Comparison of ENCODE assay signal across 32 cellular contexts in genomic region chr18:9008203-9008708, GRCh38.
"Had no signal": no experiment of that assay in that cellular context is flagged by ENCODE, and none has a peak within 500 bp of the region (broad histone marks: within the 10 kb centered on the region; RNA-seq: fewer than 3 reads in every experiment).

No MANE protein-coding gene starts in this region.

- H3K36me3 Mint-ChIP-seq: activated naive CD4-positive, alpha-beta T cell treated with anti-CD3 and anti-CD28 coated beads, Interleukin-2, amount 10 ng/mL, durations not matched to agents 7 days and 5 days; activated naive CD4-positive, alpha-beta T cell treated with anti-CD3 and anti-CD28 coated beads, Interleukin-2, amount 50 U/mL, for 72 hours; activated naive CD8-positive, alpha-beta T cell treated with anti-CD3 and anti-CD28 coated beads, Interleukin-2, amount 10 ng/mL, durations not matched to agents 7 days and 5 days; brain had no signal

- H3K36me3 ChIP-seq: ascending aorta, breast epithelium, cardiac muscle cell, colonic mucosa, esophagus muscularis mucosa, gastrocnemius medialis, heart right ventricle, WERI-Rb-1 had no signal

- H3K27ac Mint-ChIP-seq: activated B cell treated with CpG ODN at 0.5 μM for 24 hours; activated naive CD4-positive, alpha-beta T cell treated with anti-CD3 and anti-CD28 coated beads, Interleukin-2, amount 10 ng/mL, durations not matched to agents 7 days and 5 days; activated naive CD4-positive, alpha-beta T cell treated with anti-CD3 and anti-CD28 coated beads, Interleukin-2, amount 50 U/mL, for 72 hours; activated naive CD8-positive, alpha-beta T cell treated with anti-CD3 and anti-CD28 coated beads, Interleukin-2, amount 10 ng/mL, durations not matched to agents 7 days and 5 days; activated T-cell treated with anti-CD3 and anti-CD28 coated beads, Interleukin-2, amount 50 U/mL, for 24 hours; activated T-cell treated with anti-CD3 and anti-CD28 coated beads, Interleukin-2, amount 50 U/mL, for 72 hours; brain; endodermal cell; T-helper 1 cell treated with Interleukin-12 subunit alpha and Interleukin-12 subunit beta and Interleukin-4 antibody, amounts not matched to agents 30 μg/mL and 1 μg/mL, for 36 hours had no signal

- H3K27me3 ChIP-seq: ascending aorta, breast epithelium, cardiac muscle cell, colonic mucosa, dorsolateral prefrontal cortex, esophagus muscularis mucosa, foreskin keratinocyte, gastrocnemius medialis had no signal

- H3K4me1 ChIP-seq: ascending aorta, breast epithelium, colonic mucosa, esophagus muscularis mucosa, foreskin keratinocyte, gastrocnemius medialis, heart right ventricle had no signal

- H3K4me3 ChIP-seq: ascending aorta, breast epithelium, cardiac muscle cell, colonic mucosa, dorsolateral prefrontal cortex, esophagus muscularis mucosa, gastrocnemius medialis, heart right ventricle had no signal

- DNase-seq: activated B cell treated with CpG ODN at 0.5 μM for 24 hours; activated CD4-positive, alpha-beta T cell treated with anti-CD3 and anti-CD28 coated beads for 48 hours; activated CD4-positive, alpha-beta T cell treated with anti-CD3 and anti-CD28 coated beads, Interleukin-2, amount 50 U/mL, for 1 hour; activated CD4-positive, alpha-beta T cell treated with anti-CD3 and anti-CD28 coated beads, Interleukin-2, amount 50 U/mL, for 48 hours; activated CD8-positive, alpha-beta memory T cell treated with anti-CD3 and anti-CD28 coated beads, Interleukin-2, amount 50 U/mL, for 48 hours; activated gamma-delta T cell; activated naive CD4-positive, alpha-beta T cell; activated naive CD4-positive, alpha-beta T cell treated with anti-CD3 and anti-CD28 coated beads, Interleukin-2, amount 10 ng/mL, durations not matched to agents 7 days and 5 days; activated naive CD8-positive, alpha-beta T cell treated with anti-CD3 and anti-CD28 coated beads, Interleukin-2, amount 10 ng/mL, durations not matched to agents 7 days and 5 days; activated T-cell treated with anti-CD3 and anti-CD28 coated beads for 4 hours; activated T-cell treated with anti-CD3 and anti-CD28 coated beads, Interleukin-2, amount 50 U/mL, for 24 hours; activated T-cell treated with anti-CD3 and anti-CD28 coated beads, Interleukin-2, amount 50 U/mL, for 72 hours; central memory CD4-positive, alpha-beta T cell; cerebellar nuclear complex; colonic mucosa; dorsolateral prefrontal cortex; effector memory CD4-positive, alpha-beta T cell; endodermal cell; foreskin keratinocyte; gastrocnemius medialis; heart right ventricle; hippocampal formation; T1000; WERI-Rb-1 had no signal

- H3K9me3 ChIP-seq: breast epithelium, colonic mucosa, esophagus muscularis mucosa, gastrocnemius medialis had no signal

- H3K27ac ChIP-seq: ascending aorta, breast epithelium, cardiac muscle cell, colonic mucosa, dorsolateral prefrontal cortex, esophagus muscularis mucosa, foreskin keratinocyte, gastrocnemius medialis, heart right ventricle, WERI-Rb-1 had no signal

- H3K9me3 Mint-ChIP-seq: activated naive CD4-positive, alpha-beta T cell treated with anti-CD3 and anti-CD28 coated beads, Interleukin-2, amount 10 ng/mL, durations not matched to agents 7 days and 5 days; activated T-cell treated with anti-CD3 and anti-CD28 coated beads, Interleukin-2, amount 50 U/mL, for 72 hours; T-helper 1 cell treated with Interleukin-12 subunit alpha and Interleukin-12 subunit beta and Interleukin-4 antibody, amounts not matched to agents 30 μg/mL and 1 μg/mL, for 36 hours had no signal

- H3K4me1 Mint-ChIP-seq: activated B cell treated with CpG ODN at 0.5 μM for 24 hours; activated naive CD4-positive, alpha-beta T cell treated with anti-CD3 and anti-CD28 coated beads, Interleukin-2, amount 10 ng/mL, durations not matched to agents 7 days and 5 days; activated naive CD8-positive, alpha-beta T cell treated with anti-CD3 and anti-CD28 coated beads, Interleukin-2, amount 10 ng/mL, durations not matched to agents 7 days and 5 days; brain; endodermal cell had no signal

- ATAC-seq: activated CD4-positive, CD25-positive, alpha-beta regulatory T cell treated with anti-CD3 and anti-CD28 coated beads, Interleukin-2, amount 50 U/mL, for 24 hours; activated naive CD4-positive, alpha-beta T cell treated with anti-CD3 and anti-CD28 coated beads, Interleukin-2, amount 50 U/mL, for 72 hours; activated T-cell treated with anti-CD3 and anti-CD28 coated beads, Interleukin-2, amount 50 U/mL, for 72 hours; foreskin keratinocyte; gastrocnemius medialis; heart right ventricle had no signal

- H3K4me3 Mint-ChIP-seq: activated B cell treated with CpG ODN at 0.5 μM for 24 hours; activated naive CD4-positive, alpha-beta T cell treated with anti-CD3 and anti-CD28 coated beads, Interleukin-2, amount 10 ng/mL, durations not matched to agents 7 days and 5 days; activated naive CD8-positive, alpha-beta T cell treated with anti-CD3 and anti-CD28 coated beads, Interleukin-2, amount 10 ng/mL, durations not matched to agents 7 days and 5 days; activated T-cell treated with anti-CD3 and anti-CD28 coated beads, Interleukin-2, amount 50 U/mL, for 24 hours; activated T-cell treated with anti-CD3 and anti-CD28 coated beads, Interleukin-2, amount 50 U/mL, for 72 hours; brain; endodermal cell; T-helper 1 cell treated with Interleukin-12 subunit alpha and Interleukin-12 subunit beta and Interleukin-4 antibody, amounts not matched to agents 30 μg/mL and 1 μg/mL, for 36 hours had no signal
